ENCODE assay signal across 1 cellular context in the genomic region with DNA sequence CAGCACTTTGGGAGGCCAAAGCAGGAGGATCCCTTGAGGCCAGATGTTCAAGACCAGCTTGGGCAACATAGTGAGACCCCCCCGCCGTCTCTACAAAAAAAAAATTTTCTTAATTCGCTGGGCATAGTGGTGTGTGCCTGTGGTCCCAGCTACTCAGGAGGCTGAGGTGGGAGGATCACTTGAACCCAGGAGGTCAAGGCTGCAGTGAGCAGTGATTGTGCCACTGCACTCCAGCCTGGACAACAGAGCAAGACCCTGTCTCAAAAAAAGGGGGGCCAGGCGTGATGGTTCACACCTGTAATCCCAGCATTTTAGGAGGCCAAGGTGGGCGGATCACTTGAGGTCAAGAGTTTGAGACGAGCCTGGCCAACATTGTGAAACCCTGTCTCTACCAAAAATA. TPM values are rescaled to one million over a fixed set of nuclear protein-coding genes. Genes with fewer than 3 reads are reported as not detected.
"Had no signal": no experiment of that assay in that cellular context is flagged by ENCODE, and none has a peak within 500 bp of the region (broad histone marks: within the 10 kb centered on the region; RNA-seq: fewer than 3 reads in every experiment).

No MANE protein-coding gene starts in this region.

RNA-seq across cellular contexts. Expression of gene FAM222A, which starts 19.0 kb away (rescaled TPM):
- polyA plus RNA-seq: GM23248 had no signal
